In genomic region chr9:107559499-107560086, GRCh38 we compare ENCODE assay signal across 2 cellular contexts.
TF ChIP-seq lines count a peak whose summit lies in the region.

No MANE protein-coding gene starts in this region.

TF ChIP-seq in GM23338, 12 proteins besides CTCF, POLR2A, EP300 and RAD21 (continued from another document):
- TF ChIP-seq ZNF462 (CRISPR knock-in tag; IDR thresholded peaks at IDR 0.05) (no peak), STAT1 (IDR thresholded peaks at IDR 0.05; ENCODE audit: unreplicated experiment) (no peak), EZH2phosphoT487 (IDR thresholded peaks at IDR 0.05; ENCODE audit: unreplicated experiment) (no peak), ZNF114 (CRISPR knock-in tag; IDR thresholded peaks at IDR 0.05) (no peak), EZH2 (IDR thresholded peaks at IDR 0.05; ENCODE audit: low read depth, unreplicated experiment) (no peak), JUNB (IDR thresholded peaks at IDR 0.05; ENCODE audit: unreplicated experiment) (no peak), CREB1 (CRISPR knock-in tag; IDR thresholded peaks at IDR 0.05; ENCODE audit: low read depth) (no peak), ETS1 (IDR thresholded peaks at IDR 0.05) (no peak), POLR2AphosphoS5 (IDR thresholded peaks at IDR 0.05; ENCODE audit: low read depth) (no peak), NANOG (IDR thresholded peaks at IDR 0.05; ENCODE audit: borderline replicate concordance) (no peak)

TF ChIP-seq in WTC11, 78 proteins besides CTCF, POLR2A, EP300 and RAD21 (continued from another document):
- TF ChIP-seq HMGXB4 (CRISPR knock-in tag; IDR thresholded peaks at IDR 0.05) = no peak
- TF ChIP-seq MYBL2 (CRISPR knock-in tag; IDR thresholded peaks at IDR 0.05) = no peak
- no peak for TF ChIP-seq RORB (CRISPR knock-in tag; IDR thresholded peaks at IDR 0.05)
- no peak for TF ChIP-seq ZNF317 (CRISPR knock-in tag; IDR thresholded peaks at IDR 0.05; ENCODE audit: borderline replicate concordance, low read depth)
- no peak for TF ChIP-seq ZBTB43 (CRISPR knock-in tag; IDR thresholded peaks at IDR 0.05)
- TF ChIP-seq JAZF1 (CRISPR knock-in tag; IDR thresholded peaks at IDR 0.05) = no peak
- TF ChIP-seq SMAD3 (CRISPR knock-in tag; IDR thresholded peaks at IDR 0.05; ENCODE audit: borderline replicate concordance) = no peak
TF ChIP-seq in WTC11: peak in this region for 0.
